Comparison of ENCODE assay signal across 30 cellular contexts in genomic region chr4:169385356-169385755, GRCh38.
DNase-seq lines count a peak whose midpoint lies in the region; ATAC-seq and TF ChIP-seq lines count a peak whose summit lies in the region.
"Had no signal": no experiment of that assay in that cellular context is flagged by ENCODE, and none has a peak within 500 bp of the region (broad histone marks: within the 10 kb centered on the region; RNA-seq: fewer than 3 reads in every experiment).

No MANE protein-coding gene starts in this region.

- ATAC-seq in HG03469 (IDR thresholded peaks at IDR 0.05; ENCODE audit: unreplicated experiment), result no peak
- ATAC-seq: activated T-cell treated with anti-CD3 and anti-CD28 coated beads, Interleukin-2, amount 50 U/mL, for 4 hours; body of pancreas; foreskin keratinocyte; right cardiac atrium had no signal

- POLR2A ChIA-PET in AG04449 (lab: Yijun Ruan, JAX), result interaction anchor here (0.6 kb wide), 1 partner anchor 1254 kb away, joined by 3 read pairs; no protein-coding TSS in a partner anchor

- H3K4me3 ChIP-seq in AG04449 (ENCODE audit: low read depth, low read length), result no peak overlapping the region
- H3K4me3 ChIP-seq in fibroblast of villous mesenchyme (ENCODE audit: low read depth, low read length), result no peak overlapping the region
- H3K4me3 ChIP-seq: body of pancreas, left ventricle myocardium inferior, Peyer's patch, spleen, thoracic aorta had no signal

- CTCF ChIA-PET in AG04449 (lab: Yijun Ruan, JAX), result interaction anchor here (1.1 to 1.2 kb wide), 2 partner anchors 100 to 462 kb away, joined by 3 read pairs; no protein-coding TSS in a partner anchor

- TF ChIP-seq CTCF in AG04449 (IDR thresholded peaks at IDR 0.05; ENCODE audit: insufficient read depth, low read length, missing control alignments), result no peak
- no peak for TF ChIP-seq CTCF in fibroblast of villous mesenchyme (IDR thresholded peaks at IDR 0.05; ENCODE audit: insufficient read depth, low read depth, low read length)

- peak; percentile 77 for DNase-seq in AG04449 (ENCODE audit: low read depth, low spot score)
- DNase-seq in LHCN-M2 (ENCODE audit: low read depth), result peak; percentile 13
- DNase-seq in brain pericyte (ENCODE audit: low read depth, low spot score), result peak; percentile 33
- DNase-seq in fibroblast of villous mesenchyme (ENCODE audit: low read depth), result peak; percentile 55
- no peak for DNase-seq in DMS153 (lab: John Stamatoyannopoulos, UW)
- DNase-seq in SW 1271 (lab: John Stamatoyannopoulos, UW), result no peak
- no peak for DNase-seq in UCSD-AML1 (lab: John Stamatoyannopoulos, UW; ENCODE audit: unreplicated experiment)
- DNase-seq: activated CD4-positive, alpha-beta T cell treated with anti-CD3 and anti-CD28 coated beads, Interleukin-2, amount 50 U/mL, for 1 hour; activated CD4-positive, CD25-positive, alpha-beta regulatory T cell; activated gamma-delta T cell treated with Interleukin-2 at 50 U/mL for 16 hours; activated T-cell treated with anti-CD3 and anti-CD28 coated beads, Interleukin-2, amount 50 U/mL, for 4 hours; body of pancreas; CD4-positive, alpha-beta T cell; foreskin keratinocyte; head of caudate nucleus; Karpas-422; left ventricle myocardium inferior; mesendoderm; NCI-H146; NCI-H2107; NCI-H345; Peyer's patch; right cardiac atrium; SIG-M5; spleen; stimulated activated CD4-positive, alpha-beta T cell treated with anti-CD3 and anti-CD28 coated beads, Interleukin-2, amount 100 ng/mL, for 24 hours; stimulated activated CD8-positive, alpha-beta memory T cell treated with anti-CD3 and anti-CD28 coated beads, Interleukin-4, amount 100 ng/mL, for 48 hours; T-helper 1 cell had no signal

Comparison
In these comparisons a context has a peak if more than half of its experiments do, and no peak if none do; other contexts are left out.
1. DNase-seq: peak in AG04449 (single experiment), LHCN-M2 (single experiment), brain pericyte (single experiment) and fibroblast of villous mesenchyme (single experiment); none in DMS153 (single experiment), SW 1271 (0 of 2) and UCSD-AML1 (single experiment).